Comparison of ENCODE assay signal across 26 cellular contexts in the genomic region with DNA sequence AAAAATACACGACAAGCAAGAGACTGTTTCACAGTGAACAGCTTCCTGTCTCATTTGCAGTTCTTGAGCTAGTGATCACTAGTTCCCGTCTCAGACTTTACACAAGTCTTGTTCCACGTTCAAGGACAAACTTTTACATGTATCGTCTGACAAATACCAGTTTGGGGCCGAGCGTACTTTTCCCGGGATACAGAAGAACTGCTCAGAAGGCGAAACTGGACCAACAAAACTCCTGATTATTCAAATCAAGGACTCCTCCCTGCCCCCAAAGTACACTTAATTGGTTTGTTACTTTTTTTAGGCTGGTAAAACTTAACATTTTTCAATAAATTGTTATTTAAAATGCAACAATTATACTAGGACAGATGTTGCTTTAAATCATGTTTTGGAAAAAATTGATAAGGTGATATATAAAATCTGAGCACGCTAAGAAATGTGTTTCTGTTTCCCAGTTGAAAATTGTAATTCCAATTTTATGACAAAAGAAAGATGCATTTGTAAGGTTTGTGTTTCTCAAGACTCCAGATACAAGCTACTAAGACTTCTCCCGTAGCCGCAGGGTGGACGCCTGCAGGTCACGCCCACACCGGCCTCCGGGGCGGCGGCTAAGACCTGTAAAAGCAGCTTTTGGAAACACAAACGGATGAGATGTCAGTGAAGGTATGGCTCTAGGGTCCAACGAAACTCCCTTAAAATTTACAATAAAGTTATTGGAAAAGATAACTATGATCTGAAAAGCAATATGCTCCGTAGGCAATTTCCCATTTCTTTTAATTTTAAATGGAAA. TPM values are rescaled to one million over a fixed set of nuclear protein-coding genes. Genes with fewer than 3 reads are reported as not detected.
DNase-seq lines count a peak whose midpoint lies in the region; ATAC-seq and TF ChIP-seq lines count a peak whose summit lies in the region.
"Had no signal": no experiment of that assay in that cellular context is flagged by ENCODE, and none has a peak within 500 bp of the region (broad histone marks: within the 10 kb centered on the region; RNA-seq: fewer than 3 reads in every experiment).

No MANE protein-coding gene starts in this region.

- DNase-seq in Caco-2 (no peak), IMR-90 (no peak), endodermal cell (peak; percentile 76), osteocyte (ENCODE audit: extremely low spot score, unreplicated experiment) (no peak), NCI-H748 (lab: John Stamatoyannopoulos, UW; ENCODE audit: unreplicated experiment) (no peak), NCI-H1694 treated with DMSO at 0.1 percent for 48 hours (lab: John Stamatoyannopoulos, UW) (no peak)
- DNase-seq: activated CD4-positive, alpha-beta memory T cell treated with anti-CD3 and anti-CD28 coated beads, Interleukin-2, amount 10 ng/mL, durations not matched to agents 7 days and 5 days; activated CD8-positive, alpha-beta memory T cell treated with anti-CD3 and anti-CD28 coated beads, Interleukin-2, amount 50 U/mL, for 4 hours; activated naive CD4-positive, alpha-beta T cell treated with anti-CD3 and anti-CD28 coated beads for 36 hours; DMS79 treated with DMSO at 0.1 percent for 48 hours; dorsolateral prefrontal cortex; GOT3; left ventricle myocardium superior; MV-4-11; naive thymus-derived CD8-positive, alpha-beta T cell; NCI-H1436 treated with DMSO at 0.1 percent for 48 hours; NCI-H345; NCI-H69; nucleus accumbens; SHP77 treated with DMSO at 0.1 percent for 48 hours; stimulated activated CD4-positive, alpha-beta T cell treated with anti-CD3 and anti-CD28 coated beads, Interleukin-4, amount 100 ng/mL, for 1 hour; stomach; tibial artery had no signal

- H3K4me1 Mint-ChIP-seq in Caco-2 (ENCODE audit: low read depth, unreplicated experiment) = peaks cover 21% of the 10 kb centered on the region
- H3K4me1 Mint-ChIP-seq in endodermal cell = peaks cover 5% of the 10 kb centered on the region
- H3K4me1 Mint-ChIP-seq in osteocyte (ENCODE audit: unreplicated experiment) = peaks cover 24% of the 10 kb centered on the region

- intact Hi-C loops in Caco-2 (cut with micrococcal nuclease; ENCODE audit: unreplicated experiment) (no loop called here), IMR-90 (cut with micrococcal nuclease) (no loop called here)

- no peak overlapping the region for H3K4me3 Mint-ChIP-seq in Caco-2 (ENCODE audit: unreplicated experiment)
- no peak overlapping the region for H3K4me3 Mint-ChIP-seq in endodermal cell
- H3K4me3 Mint-ChIP-seq in osteocyte (ENCODE audit: unreplicated experiment) = no peak overlapping the region
- H3K4me3 Mint-ChIP-seq: activated CD4-positive, alpha-beta memory T cell treated with anti-CD3 and anti-CD28 coated beads, Interleukin-2, amount 10 ng/mL, durations not matched to agents 7 days and 5 days; activated naive CD4-positive, alpha-beta T cell treated with anti-CD3 and anti-CD28 coated beads for 36 hours; brain had no signal

- H4K8ac ChIP-seq in IMR-90 (ENCODE audit: low read depth in 2 of 2, low read length in 2 of 2) = no peak overlapping the region

- no peak overlapping the region for H2BK20ac ChIP-seq in IMR-90 (ENCODE audit: low read depth, low read length)

- H3K4me3 ChIP-seq in Caco-2 (ENCODE audit: low read depth, low read length) (no peak overlapping the region), IMR-90 (ENCODE audit: insufficient read depth, low read depth, low read length) (no peak overlapping the region), endodermal cell (ENCODE audit: low read length) (no peak overlapping the region)
- H3K4me3 ChIP-seq: adrenal gland, dorsolateral prefrontal cortex, stomach, tibial artery had no signal

- CTCF ChIA-PET in Caco-2 (lab: Charles Lee) = interaction anchor here (0.6 to 0.7 kb wide), 2 partner anchors 41 to 492 kb away, joined by 3 to 8 read pairs; no protein-coding TSS in a partner anchor
- CTCF ChIA-PET in IMR-90 (lab: Yijun Ruan, JAX) = interaction anchor here (3.6 kb wide), 1 partner anchor 9 kb away, joined by 12 read pairs; no protein-coding TSS in a partner anchor

- no peak overlapping the region for H2BK15ac ChIP-seq in IMR-90 (ENCODE audit: low read depth, low read length)

- no peak overlapping the region for H2BK120ac ChIP-seq in IMR-90 (ENCODE audit: low read depth, low read length)

- no peak overlapping the region for H3K27ac ChIP-seq in IMR-90 (ENCODE audit: insufficient read depth, low read length)
- no peak overlapping the region for H3K27ac ChIP-seq in endodermal cell (ENCODE audit: low read depth, low read length)
- H3K27ac ChIP-seq: adrenal gland, dorsolateral prefrontal cortex, stomach had no signal

- H3K14ac ChIP-seq in IMR-90 (replicated peaks; ENCODE audit: low read depth, low read length) = no peak overlapping the region

- no peaks in the 10 kb centered on the region for H4K20me1 ChIP-seq in IMR-90 (ENCODE audit: insufficient read depth, low read length)

- H3K9ac ChIP-seq in IMR-90 (ENCODE audit: low read depth, low read length) (no peak overlapping the region), endodermal cell (ENCODE audit: extremely low read depth, low read length, poor library complexity, severe bottlenecking) (no peak overlapping the region)

- H3K18ac ChIP-seq in IMR-90 (ENCODE audit: low read depth, low read length) = no peak overlapping the region

- WGBS in IMR-90 (ENCODE audit: extremely low coverage in 2 of 2, insufficient read length in 1 of 2), 2 experiments = 67% methylated on average over 2 of the region's 20 CpGs; no CpG with 5 or more reads in 1 of the 2 experiments
- WGBS in endodermal cell (ENCODE audit: insufficient coverage in 1 of 2, insufficient read length in 1 of 2), 2 experiments = 88 to 92% methylated on average over 11 to 20 of the region's 20 CpGs

- dilution Hi-C loops in IMR-90 (cut with HindIII; ENCODE audit: low sequenced_read_pairs, unreplicated experiment) = no loop called here

- no peak overlapping the region for H2AFZ ChIP-seq in IMR-90 (replicated peaks; ENCODE audit: low read length, poor library complexity)

- H3K4me1 ChIP-seq in Caco-2 (peaks cover 9% of the 10 kb centered on the region), IMR-90 (ENCODE audit: control insufficient read depth, insufficient read depth, low read length) (peaks cover 7% of the 10 kb centered on the region; the same call in 1 of the 2 replicates), endodermal cell (ENCODE audit: control insufficient read depth, insufficient read depth, low read length) (no peaks in the 10 kb centered on the region)

- H3K27ac Mint-ChIP-seq in Caco-2 (ENCODE audit: unreplicated experiment) (no peak overlapping the region), endodermal cell (no peak overlapping the region), osteocyte (ENCODE audit: unreplicated experiment) (peak overlapping the region; percentile 27)
- H3K27ac Mint-ChIP-seq: activated CD4-positive, alpha-beta memory T cell treated with anti-CD3 and anti-CD28 coated beads, Interleukin-2, amount 10 ng/mL, durations not matched to agents 7 days and 5 days; activated naive CD4-positive, alpha-beta T cell treated with anti-CD3 and anti-CD28 coated beads for 36 hours; brain had no signal

- ATAC-seq in IMR-90 (ENCODE audit: low read depth) (no peak), HG03378 (IDR thresholded peaks at IDR 0.05; ENCODE audit: unreplicated experiment) (no peak)
- ATAC-seq: left ventricle myocardium superior had no signal

- no peak overlapping the region for H3K4me2 ChIP-seq in IMR-90 (ENCODE audit: low read depth, low read length)

- H4K5ac ChIP-seq in IMR-90 (ENCODE audit: low read depth, low read length) = no peak overlapping the region

- no peaks in the 10 kb centered on the region for H3K9me3 Mint-ChIP-seq in Caco-2 (ENCODE audit: unreplicated experiment)
- H3K9me3 Mint-ChIP-seq in endodermal cell = no peaks in the 10 kb centered on the region
- no peaks in the 10 kb centered on the region for H3K9me3 Mint-ChIP-seq in osteocyte (ENCODE audit: unreplicated experiment)
- H3K9me3 Mint-ChIP-seq: activated CD4-positive, alpha-beta memory T cell treated with anti-CD3 and anti-CD28 coated beads, Interleukin-2, amount 10 ng/mL, durations not matched to agents 7 days and 5 days; activated naive CD4-positive, alpha-beta T cell treated with anti-CD3 and anti-CD28 coated beads for 36 hours; naive thymus-derived CD8-positive, alpha-beta T cell had no signal

- BruUV-seq in Caco-2 (replicated peaks; lab: Mats Ljungman, UMichigan) (TSS peak; percentile 14), IMR-90 (replicated peaks; lab: Mats Ljungman, UMichigan) (TSS peak; percentile 54)

- H3K36me3 Mint-ChIP-seq in Caco-2 (ENCODE audit: insufficient read depth, unreplicated experiment) (peaks cover 53% of the 10 kb centered on the region), endodermal cell (ENCODE audit: low read depth) (peaks cover 11% of the 10 kb centered on the region), osteocyte (ENCODE audit: unreplicated experiment) (peaks cover 9% of the 10 kb centered on the region)

- H3K27me3 ChIP-seq in Caco-2 (replicated peaks; ENCODE audit: control insufficient read depth, insufficient read depth, low read length) (no peaks in the 10 kb centered on the region), IMR-90 (ENCODE audit: control insufficient read depth, insufficient read depth, low read length) (no peaks in the 10 kb centered on the region), endodermal cell (ENCODE audit: control insufficient read depth, insufficient read depth, low read length, poor library complexity, severe bottlenecking) (no peaks in the 10 kb centered on the region)
- H3K27me3 ChIP-seq: adrenal gland, dorsolateral prefrontal cortex, stomach, tibial artery had no signal

- no peak overlapping the region for H4K91ac ChIP-seq in IMR-90 (ENCODE audit: insufficient read depth, low read depth, low read length)

- in situ Hi-C loops in IMR-90 (cut with MboI; ENCODE audit: low sequenced_read_pairs) = loop anchor here (10.0 kb wide), 1 partner anchor 136 kb away; no protein-coding TSS in a partner anchor

- no peaks in the 10 kb centered on the region; the same call in 1 of the 2 replicates for H3K9me1 ChIP-seq in IMR-90 (ENCODE audit: insufficient read depth, low read length)

- no peak overlapping the region for H2AK5ac ChIP-seq in IMR-90 (ENCODE audit: low read depth, low read length)

- no peak for TF ChIP-seq CTCF in Caco-2 (IDR thresholded peaks at IDR 0.05; ENCODE audit: insufficient read depth in 1 of 2, low read depth in 1 of 2, low read length in 1 of 2, severe bottlenecking in 1 of 2, unreplicated experiment in 1 of 2)
- TF ChIP-seq CTCF in IMR-90 (conservative IDR thresholded peaks at IDR 0.05; ENCODE audit: low read depth, low read length) = no peak
- TF ChIP-seq CTCF in endodermal cell (conservative IDR thresholded peaks at IDR 0.05) = no peak
- TF ChIP-seq CTCF in osteocyte (IDR thresholded peaks at IDR 0.05) = no peak

- TF ChIP-seq RAD21 in IMR-90 (IDR thresholded peaks at IDR 0.05; ENCODE audit: low read length) = no peak

- no peak overlapping the region for H3K23ac ChIP-seq in IMR-90 (ENCODE audit: low read depth, low read length)

- no peaks in the 10 kb centered on the region for H3K27me3 Mint-ChIP-seq in Caco-2 (ENCODE audit: insufficient read depth, unreplicated experiment)
- no peaks in the 10 kb centered on the region for H3K27me3 Mint-ChIP-seq in endodermal cell (ENCODE audit: insufficient read depth)
- no peaks in the 10 kb centered on the region for H3K27me3 Mint-ChIP-seq in osteocyte (ENCODE audit: unreplicated experiment)
- H3K27me3 Mint-ChIP-seq: naive thymus-derived CD8-positive, alpha-beta T cell had no signal

- no peak for TF ChIP-seq POLR2A in IMR-90 (IDR thresholded peaks at IDR 0.05; ENCODE audit: low read depth, low read length)

- H3K4ac ChIP-seq in IMR-90 (ENCODE audit: low read depth, low read length) = no peak overlapping the region

- H2BK5ac ChIP-seq in IMR-90 (ENCODE audit: low read depth, low read length, poor library complexity, severe bottlenecking) = no peak overlapping the region

- no peak overlapping the region for H2AK9ac ChIP-seq in IMR-90 (replicated peaks; ENCODE audit: low read depth, low read length, poor library complexity)

- POLR2A ChIA-PET in Caco-2 (lab: Charles Lee) (interaction anchor here (1.3 kb wide), 1 partner anchor 11 kb away, joined by 3 read pairs; no protein-coding TSS in a partner anchor), IMR-90 (lab: Charles Lee; ENCODE audit: unreplicated experiment) (no interaction called here)

- no peak overlapping the region for H3K56ac ChIP-seq in IMR-90 (ENCODE audit: extremely low read depth, insufficient read depth, low read length)

- no peaks in the 10 kb centered on the region for H3K79me1 ChIP-seq in IMR-90 (ENCODE audit: low read depth in 1 of 2, low read length in 2 of 2)

- no peaks in the 10 kb centered on the region for H3K9me3 ChIP-seq in Caco-2
- no peaks in the 10 kb centered on the region for H3K9me3 ChIP-seq in IMR-90 (ENCODE audit: control insufficient read depth, insufficient read depth, low read length)
- no peaks in the 10 kb centered on the region for H3K9me3 ChIP-seq in endodermal cell (ENCODE audit: control insufficient read depth, low read length)
- H3K9me3 ChIP-seq: adrenal gland, stomach, tibial artery had no signal

- H3K36me3 ChIP-seq in Caco-2 (ENCODE audit: control insufficient read depth, insufficient read depth, low read length) (0 out of 2 replicates have a peak, but pooled peaks cover 5% of the 10 kb centered on the region), IMR-90 (ENCODE audit: control insufficient read depth, insufficient read depth, low read length) (peaks cover 12% of the 10 kb centered on the region), endodermal cell (ENCODE audit: control insufficient read depth, insufficient read depth, low read length) (peaks cover 16% of the 10 kb centered on the region)

RNA-seq across cellular contexts. Expression of a gene that starts 16.8 kb away (rescaled TPM):
- 14.6 and 15.1 TPM in 2 replicates for total RNA-seq in Caco-2 (2022)
- 8.2 and 8.3 TPM in 2 replicates for total RNA-seq in IMR-90 (2012; rRNA removed)
- polyA plus RNA-seq in IMR-90 (2012; rRNA removed) = 5.6 and 6.0 TPM in 2 replicates
- polyA plus RNA-seq in IMR-90 (2012; cell fraction: cytosol; rRNA removed) = 2.6 and 3.6 TPM in 2 replicates
- 2.4 and 9.6 TPM in 2 replicates for polyA plus RNA-seq in IMR-90 (2012; cell fraction: nucleus; rRNA removed; ENCODE audit: low replicate concordance)
- total RNA-seq in endodermal cell = 10 to 100 TPM; 15.8 to 17.4 TPM
- polyA plus RNA-seq in endodermal cell (2013, experiment 1 of 2) = 21.1 TPM
- polyA plus RNA-seq in endodermal cell (2013, experiment 2 of 2) = 22.4 TPM
- total RNA-seq in osteocyte = 12.2 and 12.8 TPM in 2 replicates

RNA-seq across cellular contexts. Expression of a gene that starts 47.9 kb away (rescaled TPM):
- total RNA-seq in Caco-2 (2022) = 120 and 122 TPM in 2 replicates
- total RNA-seq in IMR-90 (2012; rRNA removed) = 28.1 and 38.3 TPM in 2 replicates
- polyA plus RNA-seq in IMR-90 (2012; rRNA removed) = 17.5 and 21.8 TPM in 2 replicates
- 10.8 and 13.3 TPM in 2 replicates for polyA plus RNA-seq in IMR-90 (2012; cell fraction: cytosol; rRNA removed)
- 47.1 and 74.1 TPM in 2 replicates for polyA plus RNA-seq in IMR-90 (2012; cell fraction: nucleus; rRNA removed; ENCODE audit: low replicate concordance)
- total RNA-seq in endodermal cell = 10 to 100 TPM; 53.5 to 68.3 TPM
- 47.8 TPM for polyA plus RNA-seq in endodermal cell (2013, experiment 1 of 2)
- 43.0 TPM for polyA plus RNA-seq in endodermal cell (2013, experiment 2 of 2)
- total RNA-seq in osteocyte = 53.6 and 54.7 TPM in 2 replicates

RNA-seq across cellular contexts. Expression of a gene that starts 59.5 kb away (rescaled TPM):
- total RNA-seq in Caco-2 (2022) = 129 and 133 TPM in 2 replicates
- 33.9 and 36.4 TPM in 2 replicates for total RNA-seq in IMR-90 (2012; rRNA removed)
- polyA plus RNA-seq in IMR-90 (2012; rRNA removed) = 18.8 and 21.5 TPM in 2 replicates
- 13.8 and 15.1 TPM in 2 replicates for polyA plus RNA-seq in IMR-90 (2012; cell fraction: cytosol; rRNA removed)
- polyA plus RNA-seq in IMR-90 (2012; cell fraction: nucleus; rRNA removed; ENCODE audit: low replicate concordance) = 13.2 and 19.6 TPM in 2 replicates
- total RNA-seq in endodermal cell = 10 to 100 TPM; 51.5 to 52.1 TPM
- 47.3 TPM for polyA plus RNA-seq in endodermal cell (2013, experiment 1 of 2)
- 41.8 TPM for polyA plus RNA-seq in endodermal cell (2013, experiment 2 of 2)
- 33.5 and 35.8 TPM in 2 replicates for total RNA-seq in osteocyte
